ENCODE assay signal across 11 cellular contexts in genomic region chr3:112639451-112640332, GRCh38. TPM values are rescaled to one million over a fixed set of nuclear protein-coding genes. Genes with fewer than 3 reads are reported as not detected.
DNase-seq lines count a peak whose midpoint lies in the region; ATAC-seq and TF ChIP-seq lines count a peak whose summit lies in the region.
"Had no signal": no experiment of that assay in that cellular context is flagged by ENCODE, and none has a peak within 500 bp of the region (broad histone marks: within the 10 kb centered on the region; RNA-seq: fewer than 3 reads in every experiment).

No MANE protein-coding gene starts in this region.

- TF ChIP-seq CTCF in RWPE2 (IDR thresholded peaks at IDR 0.05; ENCODE audit: poor library complexity, severe bottlenecking) (no peak), epithelial cell of proximal tubule (conservative IDR thresholded peaks at IDR 0.05; ENCODE audit: low read depth, low read length) (no peak), nephron progenitor cell (IDR thresholded peaks at IDR 0.05) (no peak)

- H3K9me3 ChIP-seq in RWPE2 (ENCODE audit: severe bottlenecking): no peaks in the 10 kb centered on the region

- in situ Hi-C loops in KBM-7 (cut with MboI; ENCODE audit: low pct_unique_long_range_greater_than_20kb, low sequenced_read_pairs): no loop called here

- H3K36me3 ChIP-seq in RWPE2 (ENCODE audit: low read depth) (no peaks in the 10 kb centered on the region), urinary bladder (ENCODE audit: insufficient read depth) (no peaks in the 10 kb centered on the region)

- H3K9me3 Mint-ChIP-seq in nephron progenitor cell: peaks cover 32% of the 10 kb centered on the region
- no peaks in the 10 kb centered on the region for H3K9me3 Mint-ChIP-seq in activated naive CD4-positive, alpha-beta T cell treated with anti-CD3 and anti-CD28 coated beads for 36 hours

- CTCF ChIA-PET in activated naive CD4-positive, alpha-beta T cell treated with anti-CD3 and anti-CD28 coated beads for 36 hours (lab: Charles Lee): interaction anchor here (0.6 to 1.6 kb wide), 2 partner anchors 39 to 395 kb away, joined by 4 read pairs; no protein-coding TSS in a partner anchor

- WGBS in urinary bladder: 78% methylated on average over 21 of the region's 21 CpGs

- peaks cover 6% of the 10 kb centered on the region for H3K27me3 Mint-ChIP-seq in nephron progenitor cell (ENCODE audit: low read depth, poor library complexity)
- peaks cover 10% of the 10 kb centered on the region for H3K27me3 Mint-ChIP-seq in activated naive CD4-positive, alpha-beta T cell treated with anti-CD3 and anti-CD28 coated beads for 36 hours (ENCODE audit: low read depth)

- H3K27ac Mint-ChIP-seq in nephron progenitor cell: no peak overlapping the region
- no peak overlapping the region for H3K27ac Mint-ChIP-seq in activated naive CD4-positive, alpha-beta T cell treated with anti-CD3 and anti-CD28 coated beads for 36 hours

- intact Hi-C loops in activated naive CD4-positive, alpha-beta T cell treated with anti-CD3 and anti-CD28 coated beads for 36 hours (cut with micrococcal nuclease): loop anchor here (5.0 kb wide), 2 partner anchors 347 to 398 kb away; partner anchors contain the start of gene SLC9C1

- peak overlapping the region; percentile 14 for H3K4me3 Mint-ChIP-seq in nephron progenitor cell
- no peak overlapping the region for H3K4me3 Mint-ChIP-seq in activated naive CD4-positive, alpha-beta T cell treated with anti-CD3 and anti-CD28 coated beads for 36 hours

- H3K27me3 ChIP-seq in RWPE2 (ENCODE audit: insufficient read depth, poor library complexity, severe bottlenecking): no peaks in the 10 kb centered on the region

- H3K4me1 Mint-ChIP-seq in nephron progenitor cell: peaks cover 35% of the 10 kb centered on the region
- H3K4me1 Mint-ChIP-seq in activated naive CD4-positive, alpha-beta T cell treated with anti-CD3 and anti-CD28 coated beads for 36 hours (ENCODE audit: low read depth): peaks cover 21% of the 10 kb centered on the region

- H3K4me1 ChIP-seq in RWPE2 (ENCODE audit: insufficient read depth, poor library complexity, severe bottlenecking) (peaks cover 28% of the 10 kb centered on the region), urinary bladder (ENCODE audit: insufficient read depth) (no peaks in the 10 kb centered on the region)

- peak overlapping the region; percentile 79 for H3K27ac ChIP-seq in RWPE2 (ENCODE audit: poor library complexity, severe bottlenecking)
- no peak overlapping the region for H3K27ac ChIP-seq in urinary bladder (ENCODE audit: low read depth)

- DNase-seq in RWPE2 (ENCODE audit: low spot score) (no peak), epithelial cell of proximal tubule (ENCODE audit: low read depth) (no peak), nephron progenitor cell (no peak), KBM-7 (no peak), D341Med (ENCODE audit: low spot score) (no peak)
- DNase-seq in activated naive CD4-positive, alpha-beta T cell treated with anti-CD3 and anti-CD28 coated beads for 36 hours: no peak
- DNase-seq: DMS79 treated with DMSO at 0.1 percent for 48 hours, KG1, NCI-H2107, substantia nigra had no signal

- no peaks in the 10 kb centered on the region for H3K36me3 Mint-ChIP-seq in nephron progenitor cell (ENCODE audit: low read depth)
- no peaks in the 10 kb centered on the region for H3K36me3 Mint-ChIP-seq in activated naive CD4-positive, alpha-beta T cell treated with anti-CD3 and anti-CD28 coated beads for 36 hours (ENCODE audit: low read depth)

- no peak for ATAC-seq in RWPE2 (ENCODE audit: low read depth)

- peak overlapping the region; percentile 25 for H3K4me3 ChIP-seq in RWPE2 (ENCODE audit: severe bottlenecking)
- peak overlapping the region; percentile 58 for H3K4me3 ChIP-seq in epithelial cell of proximal tubule (ENCODE audit: low read depth, low read length)
- peak overlapping the region; percentile 9 for H3K4me3 ChIP-seq in urinary bladder (ENCODE audit: low read depth, low read length)

RNA-seq across cellular contexts. Expression of gene CCDC80, which starts 1.3 kb away (rescaled TPM):
- total RNA-seq in epithelial cell of proximal tubule (11.6 and 12.2 TPM in 2 replicates), urinary bladder (128 TPM)
- 62.3 TPM for polyA plus RNA-seq in urinary bladder
- total RNA-seq in activated naive CD4-positive, alpha-beta T cell treated with anti-CD3 and anti-CD28 coated beads for 36 hours: not detected

Comparison
In these comparisons a context has a peak if more than half of its experiments do, and no peak if none do; other contexts are left out.
1. RNA of gene CCDC80, which starts 1.3 kb away (total RNA-seq): 128 TPM in urinary bladder (single experiment) and 11.6 to 12.2 TPM in epithelial cell of proximal tubule; not detected in activated naive CD4-positive, alpha-beta T cell treated with anti-CD3 and anti-CD28 coated beads for 36 hours; every median in the first group is over 10 times any median in the second.
2. Peak in every context shown above with its lines, with median percentiles within 50 percentile points of each other: H3K4me3 ChIP-seq.